ENCODE assay signal across 19 cellular contexts in genomic region chr12:70444903-70445302, GRCh38.
"Had no signal": no experiment of that assay in that cellular context is flagged by ENCODE, and none has a peak within 500 bp of the region (broad histone marks: within the 10 kb centered on the region; RNA-seq: fewer than 3 reads in every experiment).

No MANE protein-coding gene starts in this region.

- ATAC-seq: activated CD4-positive, CD25-positive, alpha-beta regulatory T cell treated with anti-CD3 and anti-CD28 coated beads, Interleukin-2, amount 50 U/mL, for 24 hours; lower lobe of right lung; stimulated activated naive CD8-positive, alpha-beta T cell treated with anti-CD3 and anti-CD28 coated beads, Interleukin-15, Interleukin-2, amounts not matched to agents 100 U/mL and 50 U/mL, for 24 hours had no signal

- H2AFZ ChIP-seq: neural progenitor cell had no signal

- FAIRE-seq: TTC549 had no signal

- H3K27me3 ChIP-seq: brain microvascular endothelial cell, esophagus muscularis mucosa, neural progenitor cell, ovary, suprapubic skin, upper lobe of left lung had no signal

- H3K27ac ChIP-seq: brain microvascular endothelial cell, esophagus muscularis mucosa, lower lobe of right lung, neural progenitor cell, ovary, suprapubic skin, upper lobe of left lung had no signal

- DNase-seq: activated CD4-positive, alpha-beta T cell treated with anti-CD3 and anti-CD28 coated beads, Interleukin-2, amount 50 U/mL, for 4 hours; activated effector memory CD4-positive, alpha-beta T cell treated with Interleukin-2 at 50 U/mL for 16 hours; activated T-cell treated with anti-CD3 and anti-CD28 coated beads, Interleukin-2, amount 50 U/mL, for 1 hour; brain microvascular endothelial cell; cerebellar nuclear complex; foreskin melanocyte; kidney glomerular epithelial cell; lower lobe of right lung; midbrain; ovary; stimulated activated CD4-positive, alpha-beta T cell treated with anti-CD3 and anti-CD28 coated beads, Interleukin-2, amount 100 ng/mL, for 48 hours; stimulated activated CD8-positive, alpha-beta memory T cell treated with anti-CD3 and anti-CD28 coated beads, Interleukin-4, amount 100 ng/mL, for 48 hours; stimulated activated naive CD8-positive, alpha-beta T cell treated with anti-CD3 and anti-CD28 coated beads, Interleukin-15, Interleukin-2, amounts not matched to agents 100 U/mL and 50 U/mL, for 24 hours; upper lobe of left lung had no signal

- H3K4me3 ChIP-seq: esophagus muscularis mucosa, lower lobe of right lung, neural progenitor cell, ovary, suprapubic skin, upper lobe of left lung had no signal

- H3K36me3 ChIP-seq: brain microvascular endothelial cell, esophagus muscularis mucosa, lower lobe of right lung, neural progenitor cell, ovary, suprapubic skin, upper lobe of left lung had no signal

- H3K4me2 ChIP-seq: neural progenitor cell had no signal

- H3K4me1 ChIP-seq: esophagus muscularis mucosa, lower lobe of right lung, neural progenitor cell, suprapubic skin, upper lobe of left lung had no signal

- H3K9me3 ChIP-seq: ovary, suprapubic skin had no signal

- H3K9ac ChIP-seq: neural progenitor cell had no signal
